ENCODE assay signal across 2 cellular contexts in genomic region chr4:185511243-185511642, GRCh38. TPM values are rescaled to one million over a fixed set of nuclear protein-coding genes. Genes with fewer than 3 reads are reported as not detected.
"Had no signal": no experiment of that assay in that cellular context is flagged by ENCODE, and none has a peak within 500 bp of the region (broad histone marks: within the 10 kb centered on the region; RNA-seq: fewer than 3 reads in every experiment).

No MANE protein-coding gene starts in this region.

RNA-seq across cellular contexts. Expression of gene PDLIM3, which starts 24.1 kb away (rescaled TPM):
- total RNA-seq: activated CD4-positive, alpha-beta memory T cell treated with anti-CD3 and anti-CD28 coated beads, Interleukin-2, amount 10 ng/mL, durations not matched to agents 7 days and 5 days; activated CD8-positive, alpha-beta memory T cell treated with anti-CD3 and anti-CD28 coated beads, Interleukin-2, amount 10 ng/mL, durations not matched to agents 7 days and 5 days had no signal

RNA-seq across cellular contexts. Expression of gene CCDC110, which starts 39.7 kb away (rescaled TPM):
- total RNA-seq: activated CD4-positive, alpha-beta memory T cell treated with anti-CD3 and anti-CD28 coated beads, Interleukin-2, amount 10 ng/mL, durations not matched to agents 7 days and 5 days; activated CD8-positive, alpha-beta memory T cell treated with anti-CD3 and anti-CD28 coated beads, Interleukin-2, amount 10 ng/mL, durations not matched to agents 7 days and 5 days had no signal
